ENCODE assay signal across 8 cellular contexts in genomic region chr14:104985675-104986486, GRCh38. TPM values are rescaled to one million over a fixed set of nuclear protein-coding genes. Genes with fewer than 3 reads are reported as not detected.
A peak's percentile ranks its signal among the peaks of the same experiment; 100 is the strongest.
DNase-seq lines count a peak whose midpoint lies in the region; TF ChIP-seq lines count a peak whose summit lies in the region.

CLBA1 (plus strand) TSS chr14:104985788; CDS start chr14:104986432, 644 bp downstream.

- H2BK12ac ChIP-seq in trophoblast cell (ENCODE audit: low read length): peak within 1 kb of the TSS; percentile 42

- peak within 1 kb of the TSS; percentile 83 for H4K8ac ChIP-seq in trophoblast cell (ENCODE audit: low read depth, low read length)

- H3K4ac ChIP-seq in trophoblast cell (ENCODE audit: low read depth, low read length): no peak within 1 kb of the TSS

- peaks cover 4% of the 10 kb centered on the region for H3K79me2 ChIP-seq in trophoblast cell (ENCODE audit: control insufficient read depth, insufficient read depth, low read length, poor library complexity)

- H3K36me3 ChIP-seq in H7 (replicated peaks; ENCODE audit: control insufficient read depth, insufficient read depth, low read length) (no peaks in the 10 kb centered on the region), SK-N-MC (ENCODE audit: insufficient read depth, low read length) (no peaks in the 10 kb centered on the region), trophoblast cell (ENCODE audit: control insufficient read depth in 1 of 2, insufficient read depth in 2 of 2, low read length in 2 of 2) (no peaks in the 10 kb centered on the region), tibial artery (peaks cover 0 to 13% (median 4%) of the 10 kb centered on the region in 3 donors)

- H3K9ac ChIP-seq in SK-N-MC (ENCODE audit: insufficient read length) (peak within 1 kb of the TSS; percentile 71), trophoblast cell (ENCODE audit: low read length) (peak within 1 kb of the TSS; percentile 82)

- DNase-seq in GF-D8 (lab: John Stamatoyannopoulos, UW): peak; percentile 3
- DNase-seq in H7: peak; percentile 100
- peak; percentile 85 for DNase-seq in M059J (ENCODE audit: low read depth)
- DNase-seq in SK-N-MC (ENCODE audit: low read depth, low spot score): no peak
- peak; percentile 92 for DNase-seq in activated naive CD8-positive, alpha-beta T cell treated with anti-CD3 and anti-CD28 coated beads for 36 hours
- peak; percentile 96 for DNase-seq in cardiac septum (ENCODE audit: low spot score)
- peak; percentile 90 to 97 for DNase-seq in trophoblast cell
- peak; percentile 78 to 93 for DNase-seq in tibial artery

- H3K27ac ChIP-seq in SK-N-MC (no peak within 1 kb of the TSS), trophoblast cell (ENCODE audit: low read depth, low read length) (no peak within 1 kb of the TSS), tibial artery (peak within 1 kb of the TSS; percentile 76 to 82)

- no peaks in the 10 kb centered on the region for H3K9me3 Mint-ChIP-seq in activated naive CD8-positive, alpha-beta T cell treated with anti-CD3 and anti-CD28 coated beads for 36 hours

- H3K4me3 ChIP-seq in H7 (ENCODE audit: insufficient read depth, low read depth, low read length): peak within 1 kb of the TSS; percentile 69
- peak within 1 kb of the TSS; percentile 88 for H3K4me3 ChIP-seq in SK-N-MC
- peak within 1 kb of the TSS; percentile 86 for H3K4me3 ChIP-seq in trophoblast cell (ENCODE audit: low read depth, low read length)
- peak within 1 kb of the TSS; percentile 76 to 83 for H3K4me3 ChIP-seq in tibial artery

- H3K79me1 ChIP-seq in trophoblast cell (ENCODE audit: low read length): no peaks in the 10 kb centered on the region

- peak within 1 kb of the TSS; percentile 76 for H4K12ac ChIP-seq in trophoblast cell (ENCODE audit: low read depth, low read length)

- H3K27me3 Mint-ChIP-seq in activated naive CD8-positive, alpha-beta T cell treated with anti-CD3 and anti-CD28 coated beads for 36 hours: no peaks in the 10 kb centered on the region

- TF ChIP-seq CTCF in tibial artery (IDR thresholded peaks at IDR 0.05): no peak

- peak within 1 kb of the TSS; percentile 54 for H3K27ac Mint-ChIP-seq in activated naive CD8-positive, alpha-beta T cell treated with anti-CD3 and anti-CD28 coated beads for 36 hours

- no peak within 1 kb of the TSS for H2BK120ac ChIP-seq in trophoblast cell (ENCODE audit: insufficient read depth, low read length, poor library complexity)

- intact Hi-C loops in cardiac septum (cut with DNase I) (loop anchor here (2.0 kb wide), 1 partner anchor 35 kb away; the partner anchor contains the start of gene CDCA4), tibial artery (cut with DNase I; ENCODE audit: low total_unique reads) (loop anchor here (10.0 kb wide), 1 partner anchor 509 kb away; the partner anchor contains the start of gene TEDC1)

- H3K4me3 Mint-ChIP-seq in activated naive CD8-positive, alpha-beta T cell treated with anti-CD3 and anti-CD28 coated beads for 36 hours: peak within 1 kb of the TSS; percentile 69

- peaks cover 5 to 6% of the 10 kb centered on the region in 2 experiments for H3K4me1 ChIP-seq in trophoblast cell (ENCODE audit: control insufficient read depth in 1 of 2, insufficient read depth in 2 of 2, low read length in 2 of 2)
- H3K4me1 ChIP-seq in tibial artery: peaks cover 0 to 18% (median 9%) of the 10 kb centered on the region in 4 donors

- H3K36me3 Mint-ChIP-seq in activated naive CD8-positive, alpha-beta T cell treated with anti-CD3 and anti-CD28 coated beads for 36 hours: no peaks in the 10 kb centered on the region

- H3K4me2 ChIP-seq in trophoblast cell (ENCODE audit: low read length): peak within 1 kb of the TSS; percentile 87

- peak within 1 kb of the TSS; percentile 14 for H3K18ac ChIP-seq in trophoblast cell (ENCODE audit: low read length)

- H3K23ac ChIP-seq in trophoblast cell (ENCODE audit: low read length): no peak within 1 kb of the TSS

- WGBS in trophoblast cell (ENCODE audit: extremely low coverage, insufficient coverage, insufficient read length): no CpG with 5 or more reads among the region's 77 CpGs

- H3K4me1 Mint-ChIP-seq in activated naive CD8-positive, alpha-beta T cell treated with anti-CD3 and anti-CD28 coated beads for 36 hours: no peaks in the 10 kb centered on the region

- no peak within 1 kb of the TSS for H2BK5ac ChIP-seq in trophoblast cell (ENCODE audit: low read depth, low read length, poor library complexity)

- H3K9me3 ChIP-seq in SK-N-MC (ENCODE audit: low read depth, low read length): no peaks in the 10 kb centered on the region
- H3K9me3 ChIP-seq in trophoblast cell (ENCODE audit: insufficient read depth, low read depth, low read length): no peaks in the 10 kb centered on the region
- no peaks in the 10 kb centered on the region for H3K9me3 ChIP-seq in tibial artery

- H2AFZ ChIP-seq in trophoblast cell (ENCODE audit: insufficient read depth, low read length, poor library complexity): peak within 1 kb of the TSS; percentile 43

- H4K91ac ChIP-seq in trophoblast cell (ENCODE audit: low read depth, low read length): peak within 1 kb of the TSS; percentile 50

- peak within 1 kb of the TSS; percentile 24 for H3K14ac ChIP-seq in trophoblast cell (ENCODE audit: low read length)

- H3K27me3 ChIP-seq in H7 (ENCODE audit: control insufficient read depth, insufficient read depth, low read length): peaks cover 3% of the 10 kb centered on the region; the same call in 1 of the 2 replicates
- H3K27me3 ChIP-seq in trophoblast cell (ENCODE audit: insufficient read depth, low read length): no peaks in the 10 kb centered on the region
- no peaks in the 10 kb centered on the region for H3K27me3 ChIP-seq in tibial artery

- H2AK5ac ChIP-seq in trophoblast cell (ENCODE audit: low read length): peak within 1 kb of the TSS; percentile 50

RNA-seq across cellular contexts. Expression of gene CLBA1, which starts in this region (rescaled TPM):
- 3.5 and 3.7 TPM in 2 replicates for total RNA-seq in H7 (2014; rRNA removed; shearing (Covaris generic))
- 3.3 and 5.6 TPM in 2 replicates for total RNA-seq in M059J (2014; rRNA removed; shearing (Covaris generic))
- total RNA-seq in activated naive CD8-positive, alpha-beta T cell treated with anti-CD3 and anti-CD28 coated beads for 36 hours: 1 to 10 TPM; 1.5 to 1.9 TPM
- total RNA-seq in cardiac septum: 2.7 TPM
- polyA plus RNA-seq in trophoblast cell (2013): 2.2 and 2.6 TPM in 2 replicates

Comparison
In these comparisons a context has a peak if more than half of its experiments do, and no peak if none do; other contexts are left out.
1. H3K27ac ChIP-seq: peak in tibial artery (2 of 2); none in SK-N-MC (single experiment) and trophoblast cell (single experiment).
2. Peak in every context shown above with its lines, with median percentiles within 50 percentile points of each other: H3K4me3 ChIP-seq.